11 cellular contexts compared by ENCODE assay signal in the genomic region with DNA sequence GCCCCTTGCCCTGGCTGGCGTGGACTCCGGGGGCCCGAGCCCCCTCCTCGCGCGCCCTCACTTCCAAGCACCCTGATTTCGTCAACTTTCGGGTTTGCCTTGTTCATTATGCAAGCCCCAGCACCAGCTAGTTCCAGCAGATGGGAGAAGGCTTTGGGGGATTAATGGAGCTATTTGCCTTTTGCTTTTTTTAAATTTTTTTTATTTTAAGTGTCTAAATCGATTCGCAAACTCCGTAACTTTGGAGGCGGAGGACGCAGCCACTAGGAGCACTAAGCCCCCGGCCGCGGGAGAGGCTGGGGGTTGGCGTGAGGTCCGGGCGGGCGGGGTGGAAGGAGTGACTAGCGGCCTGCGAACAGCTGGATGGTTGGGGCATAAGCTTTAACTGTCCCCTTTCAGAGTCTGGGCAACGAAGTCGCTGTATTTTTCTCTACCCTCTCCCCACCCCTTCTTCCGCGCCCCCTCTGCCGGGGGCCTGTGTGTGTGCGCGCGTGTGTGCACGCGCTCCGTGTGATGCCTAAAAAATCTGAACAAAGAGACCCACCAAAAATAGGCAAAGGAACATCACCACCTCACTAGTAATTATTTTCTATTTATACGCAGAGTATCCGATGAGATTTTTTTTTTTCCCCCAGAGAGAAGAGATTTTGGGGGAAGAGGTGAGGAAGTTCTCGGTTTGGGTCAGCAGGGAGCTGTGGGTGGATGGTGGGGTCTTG. TPM values are rescaled to one million over a fixed set of nuclear protein-coding genes. Genes with fewer than 3 reads are reported as not detected.
DNase-seq lines count a peak whose midpoint lies in the region; ATAC-seq and TF ChIP-seq lines count a peak whose summit lies in the region.
"Had no signal": no experiment of that assay in that cellular context is flagged by ENCODE, and none has a peak within 500 bp of the region (broad histone marks: within the 10 kb centered on the region; RNA-seq: fewer than 3 reads in every experiment).

No MANE protein-coding gene starts in this region.

- H3K27me3 ChIP-seq in left ventricle myocardium inferior (ENCODE audit: low read depth) (peaks cover 98% of the 10 kb centered on the region), tibial nerve (peaks cover 0 to 62% of the 10 kb centered on the region in 2 donors), adrenal gland (peaks cover 39% of the 10 kb centered on the region)

- TF ChIP-seq CTCF in left ventricle myocardium inferior (IDR thresholded peaks at IDR 0.05; ENCODE audit: borderline replicate concordance) (no peak), tibial nerve (IDR thresholded peaks at IDR 0.05) (no peak), adrenal gland (IDR thresholded peaks at IDR 0.05) (no peak)

- H3K36me3 ChIP-seq in left ventricle myocardium inferior (no peaks in the 10 kb centered on the region), tibial nerve (no peaks in the 10 kb centered on the region), adrenal gland (replicated peaks in 1 of 2) (no peaks in the 10 kb centered on the region)

- no peak for DNase-seq in left ventricle myocardium inferior
- no peak for DNase-seq in Right ventricle myocardium superior
- DNase-seq in left kidney (ENCODE audit: low read depth, low spot score): peak; percentile 68
- DNase-seq in tibial nerve (ENCODE audit: low spot score in 2 of 2): no peak
- DNase-seq in adrenal gland: no peak
- no peak for DNase-seq in Kasumi-1 (lab: John Stamatoyannopoulos, UW)
- DNase-seq: activated CD4-positive, alpha-beta T cell treated with anti-CD3 and anti-CD28 coated beads, Interleukin-2, amount 50 U/mL, for 48 hours; activated naive CD4-positive, alpha-beta T cell treated with anti-CD3 and anti-CD28 coated beads for 36 hours; NCI-H1092 treated with DMSO at 0.1 percent for 48 hours had no signal

- H3K9me3 ChIP-seq in left ventricle myocardium inferior (replicated peaks) (no peaks in the 10 kb centered on the region), tibial nerve (no peaks in the 10 kb centered on the region), adrenal gland (replicated peaks in 1 of 3) (no peaks in the 10 kb centered on the region)

- H3K4me3 ChIP-seq in left ventricle myocardium inferior (peak overlapping the region; percentile 52), tibial nerve (peak overlapping the region; percentile 1 to 42 (median 14)), adrenal gland (no peak overlapping the region)

- H3K27ac ChIP-seq in left ventricle myocardium inferior (replicated peaks): no peak overlapping the region
- H3K27ac ChIP-seq in cingulate gyrus (ENCODE audit: low read depth, low read length): peak overlapping the region; percentile 19
- no peak overlapping the region for H3K27ac ChIP-seq in tibial nerve
- no peak overlapping the region for H3K27ac ChIP-seq in adrenal gland

- ATAC-seq in Right ventricle myocardium superior (ENCODE audit: poor library complexity) (no peak), HG03196 (IDR thresholded peaks at IDR 0.05; ENCODE audit: unreplicated experiment) (no peak)

- intact Hi-C loops in left ventricle myocardium inferior (cut with micrococcal nuclease) (no loop called here), Right ventricle myocardium superior (cut with DNase I) (no loop called here), adrenal gland (cut with DNase I) (no loop called here)

- no peak for TF ChIP-seq EP300 in tibial nerve (IDR thresholded peaks at IDR 0.05)

- no peak for TF ChIP-seq POLR2A in tibial nerve (IDR thresholded peaks at IDR 0.05)
- no peak for TF ChIP-seq POLR2A in adrenal gland (IDR thresholded peaks at IDR 0.05)

- 2% methylated on average over 36 of the region's 36 CpGs for WGBS in tibial nerve, 2 donors
- WGBS in adrenal gland, 4 donors: 2 to 5% (median 2%) methylated on average over 35 to 36 of the region's 36 CpGs

- H3K4me1 ChIP-seq in left ventricle myocardium inferior (peaks cover 28% of the 10 kb centered on the region), tibial nerve (peaks cover 0 to 32% (median 0%) of the 10 kb centered on the region in 4 donors), adrenal gland (replicated peaks in 1 of 2) (no peaks in the 10 kb centered on the region)

RNA-seq across cellular contexts. Expression of gene SHISA9, which starts 2.1 kb away (rescaled TPM):
- total RNA-seq in left ventricle myocardium inferior (0.30 TPM), Right ventricle myocardium superior (0.24 TPM), tibial nerve (1 to 10 TPM; 2.0 to 6.3 (median 3.5) TPM), adrenal gland (1 to 10 TPM in 3 of 8 donors, under 1 TPM in 5; 0.04 to 4.8 (median 0.27) TPM)
- 1 to 10 TPM in 1 of 3 donors, under 1 TPM in 2; 0.27 to 4.7 (median 0.80) TPM for polyA plus RNA-seq in adrenal gland
- total RNA-seq: activated naive CD4-positive, alpha-beta T cell treated with anti-CD3 and anti-CD28 coated beads for 36 hours had no signal

Comparison
In these comparisons a context has a peak if more than half of its experiments do, and no peak if none do; other contexts are left out.
1. H3K4me3 ChIP-seq: peak in left ventricle myocardium inferior (single experiment) and tibial nerve (4 of 4); none in adrenal gland (0 of 4).